3 cellular contexts compared by ENCODE assay signal in genomic region chr12:1316991-1317390, GRCh38.
DNase-seq lines count a peak whose midpoint lies in the region; ATAC-seq, FAIRE-seq and TF ChIP-seq lines count a peak whose summit lies in the region.
"Not testable (repeated sequence)": the region's sequence is repeated elsewhere in the genome, so short reads cannot be mapped to it uniquely, and the experiment has no call there.

No MANE protein-coding gene starts in this region.

- TF ChIP-seq EP300 in K562 (IDR thresholded peaks at IDR 0.05; ENCODE audit: low read length), result not testable (repeated sequence)

- H3K9me3 ChIP-seq in HEK293 (ENCODE audit: control insufficient read depth, insufficient read depth, low read depth, low read length); Panc1 (ENCODE audit: control insufficient read depth, insufficient read depth, low read depth, low read length); K562 (replicated peaks; ENCODE audit: control insufficient read depth, insufficient read depth, low read depth, low read length): not testable (repeated sequence)

- DNase-seq in Panc1 (ENCODE audit: low read depth, low spot score); K562 (ENCODE audit: extremely low read depth in 1 of 4, low spot score in 3 of 4): not testable (repeated sequence)

- H4K20me1 ChIP-seq in K562 (replicated peaks; ENCODE audit: control insufficient read depth, insufficient read depth, low read length), result not testable (repeated sequence)

- not testable (repeated sequence) for TF ChIP-seq POLR2A in K562 (conservative IDR thresholded peaks at IDR 0.05)

- not testable (repeated sequence) for TF ChIP-seq CTCF in HEK293 (tag by site-specific recombination; IDR thresholded peaks at IDR 0.05); Panc1 (IDR thresholded peaks at IDR 0.05); K562 (IDR thresholded peaks at IDR 0.05 in 2 of 3, conservative IDR thresholded peaks at IDR 0.05 in 1 of 3; ENCODE audit: insufficient read depth in 2 of 3, low read depth in 1 of 3, low read length in 3 of 3)

- H3K4me1 ChIP-seq in HEK293 (ENCODE audit: control insufficient read depth, insufficient read depth, low read length); K562 (replicated peaks in 1 of 2; ENCODE audit: control insufficient read depth in 2 of 2, insufficient read depth in 2 of 2, low read length in 2 of 2): not testable (repeated sequence)
- peaks cover 19% of the 10 kb centered on the region for H3K4me1 ChIP-seq in Panc1 (ENCODE audit: control insufficient read depth, insufficient read depth, low read length)

- H3K27ac ChIP-seq in HEK293 (ENCODE audit: extremely low read depth, low read depth, low read length); K562 (ENCODE audit: extremely low read depth, low read depth, low read length): not testable (repeated sequence)
- H3K27ac ChIP-seq in Panc1 (ENCODE audit: low read length), result peak overlapping the region; percentile 89; the same call in 1 of the 2 replicates

- not testable (repeated sequence) for FAIRE-seq in K562 (lab: Jason Lieb, UNC)

- not testable (repeated sequence) for TF ChIP-seq RAD21 in K562 (CRISPR knock-in tag; conservative IDR thresholded peaks at IDR 0.05 in 1 of 2, IDR thresholded peaks at IDR 0.05 in 1 of 2)

- POLR2A ChIA-PET in HEK293 (lab: Yijun Ruan, JAX); K562 (lab: Yijun Ruan, JAX): not testable (repeated sequence)
- POLR2A ChIA-PET in Panc1 (lab: Charles Lee), result interaction anchor here (0.7 kb wide), 1 partner anchor 65 kb away, joined by 5 read pairs; no protein-coding TSS in a partner anchor

- not testable (repeated sequence) for H3K9me1 ChIP-seq in K562 (ENCODE audit: control insufficient read depth, insufficient read depth, low read length)

- WGBS in K562 (ENCODE audit: insufficient coverage, low coverage, missing lambda C conversion rate), result 100% methylated on average over 1 of the region's 5 CpGs

- in situ Hi-C loops in Panc1 (cut with HindIII; ENCODE audit: low pct_unique_long_range_greater_than_20kb, low sequenced_read_pairs); K562 (cut with MboI): not testable (repeated sequence)

- BruUV-seq in Panc1 (replicated peaks; lab: Mats Ljungman, UMichigan); K562 (replicated peaks; lab: Mats Ljungman, UMichigan): not testable (repeated sequence)

- not testable (repeated sequence) for H3K9ac ChIP-seq in K562 (ENCODE audit: insufficient read depth in 1 of 2, low read depth in 2 of 2, low read length in 2 of 2)

- H3K79me2 ChIP-seq in K562 (ENCODE audit: control insufficient read depth, insufficient read depth, low read length), result not testable (repeated sequence)

- intact Hi-C loops in Panc1 (cut with micrococcal nuclease; ENCODE audit: unreplicated experiment); K562 (cut with micrococcal nuclease): not testable (repeated sequence)

- not testable (repeated sequence) for H3K4me3 ChIP-seq in HEK293 (ENCODE audit: low read depth, low read length); Panc1 (ENCODE audit: low read depth in 2 of 2, low read length in 2 of 2); K562

- CTCF ChIA-PET in HEK293 (lab: Yijun Ruan, JAX), result interaction anchor here (0.6 kb wide), 1 partner anchor 228 kb away, joined by 3 read pairs; no protein-coding TSS in a partner anchor
- CTCF ChIA-PET in Panc1 (lab: Charles Lee); K562 (lab: Yijun Ruan, JAX; ENCODE audit: low intra/inter-chr PET ratio): not testable (repeated sequence)

- ATAC-seq in Panc1, K562: not testable (repeated sequence)

- H2AFZ ChIP-seq in K562 (ENCODE audit: low read depth, low read length), result not testable (repeated sequence)

- not testable (repeated sequence) for H3K4me2 ChIP-seq in K562 (ENCODE audit: insufficient read depth, low read length)

- not testable (repeated sequence) for H3K36me3 ChIP-seq in HEK293 (ENCODE audit: control insufficient read depth in 2 of 2, insufficient read depth in 1 of 2, low read length in 2 of 2); Panc1 (ENCODE audit: control insufficient read depth, insufficient read depth, low read length); K562 (ENCODE audit: control insufficient read depth, insufficient read depth, low read length)

- H3K27me3 ChIP-seq in Panc1 (ENCODE audit: control insufficient read depth, insufficient read depth, low read length); K562 (ENCODE audit: control insufficient read depth in 2 of 2, insufficient read depth in 2 of 2, low read length in 2 of 2): not testable (repeated sequence)

TF ChIP-seq in HEK293, 187 proteins besides CTCF, POLR2A, EP300 and RAD21:
- TF ChIP-seq SCRT1 (tag by site-specific recombination; IDR thresholded peaks at IDR 0.05; ENCODE audit: borderline replicate concordance), result 0 out of 2 replicates have a peak, but pooled peaks have one; percentile 12
- TF ChIP-seq, protein P1, sequence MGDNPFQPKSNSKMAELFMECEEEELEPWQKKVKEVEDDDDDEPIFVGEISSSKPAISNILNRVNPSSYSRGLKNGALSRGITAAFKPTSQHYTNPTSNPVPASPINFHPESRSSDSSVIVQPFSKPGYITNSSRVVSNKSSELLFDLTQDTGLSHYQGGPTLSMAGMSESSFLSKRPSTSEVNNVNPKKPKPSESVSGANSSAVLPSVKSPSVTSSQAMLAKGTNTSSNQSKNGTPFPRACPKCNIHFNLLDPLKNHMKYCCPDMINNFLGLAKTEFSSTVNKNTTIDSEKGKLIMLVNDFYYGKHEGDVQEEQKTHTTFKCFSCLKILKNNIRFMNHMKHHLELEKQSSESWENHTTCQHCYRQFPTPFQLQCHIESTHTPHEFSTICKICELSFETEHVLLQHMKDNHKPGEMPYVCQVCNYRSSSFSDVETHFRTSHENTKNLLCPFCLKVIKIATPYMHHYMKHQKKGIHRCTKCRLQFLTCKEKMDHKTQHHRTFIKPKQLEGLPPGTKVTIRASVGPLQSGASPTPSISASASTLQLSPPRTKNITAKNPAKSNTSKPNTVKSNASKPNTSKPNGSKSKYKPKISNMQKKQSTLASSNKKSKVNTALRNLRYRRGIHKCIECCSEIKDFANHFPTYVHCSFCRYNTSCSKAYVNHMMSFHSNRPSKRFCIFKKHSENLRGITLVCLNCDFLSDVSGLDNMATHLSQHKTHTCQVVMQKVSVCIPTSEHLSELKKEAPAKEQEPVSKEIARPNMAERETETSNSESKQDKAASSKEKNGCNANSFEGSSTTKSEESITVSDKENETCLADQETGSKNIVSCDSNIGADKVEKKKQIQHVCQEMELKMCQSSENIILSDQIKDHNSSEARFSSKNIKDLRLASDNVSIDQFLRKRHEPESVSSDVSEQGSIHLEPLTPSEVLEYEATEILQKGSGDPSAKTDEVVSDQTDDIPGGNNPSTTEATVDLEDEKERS (tag by site-specific recombination; IDR thresholded peaks at IDR 0.05), result peak; percentile 98
- TF ChIP-seq ZNF121 (tag by site-specific recombination; IDR thresholded peaks at IDR 0.05), result 0 out of 2 replicates have a peak, but pooled peaks have one; percentile 17
- TF ChIP-seq ZNF146 (tag by site-specific recombination; IDR thresholded peaks at IDR 0.05), result peak; percentile 100
- peak; percentile 56; the same call in 1 of the 2 replicates for TF ChIP-seq ZNF202 (tag by site-specific recombination; IDR thresholded peaks at IDR 0.05; ENCODE audit: borderline replicate concordance)
- TF ChIP-seq ZNF580 (tag by site-specific recombination; IDR thresholded peaks at IDR 0.05), result peak; percentile 97

TF ChIP-seq in K562, 482 proteins besides CTCF, POLR2A, EP300 and RAD21:
- TF ChIP-seq BCOR (IDR thresholded peaks at IDR 0.05) (peak; percentile 62), KDM1A (IDR thresholded peaks at IDR 0.05) (0 out of 4 replicates have a peak, but pooled peaks of 1 of the 2 experiments have one; percentile 17), ZNF146 (CRISPR knock-in tag; IDR thresholded peaks at IDR 0.05; ENCODE audit: unreplicated experiment) (peak; percentile 77), SMARCA5 (IDR thresholded peaks at IDR 0.05) (0 out of 2 replicates have a peak, but pooled peaks have one; percentile 33)
